Comparison of ENCODE assay signal across 25 cellular contexts in genomic region chr3:25589104-25589782, GRCh38.
A peak's percentile ranks its signal among the peaks of the same experiment; 100 is the strongest.
DNase-seq lines count a peak whose midpoint lies in the region; ATAC-seq, FAIRE-seq and TF ChIP-seq lines count a peak whose summit lies in the region.
"Had no signal": no experiment of that assay in that cellular context is flagged by ENCODE, and none has a peak within 500 bp of the region (broad histone marks: within the 10 kb centered on the region; RNA-seq: fewer than 3 reads in every experiment).

No MANE protein-coding gene starts in this region.

- no peak for TF ChIP-seq POLR2A in heart left ventricle (IDR thresholded peaks at IDR 0.05)

- DNase-seq in heart left ventricle (no peak), left ventricle myocardium superior (no peak), bronchial epithelial cell (ENCODE audit: low read depth) (peak; percentile 18), lung (ENCODE audit: low spot score) (peak; percentile 17), activated T-cell treated with anti-CD3 and anti-CD28 coated beads for 4 hours (no peak), NCI-H526 (lab: John Stamatoyannopoulos, UW) (no peak), GDM1 (lab: John Stamatoyannopoulos, UW) (no peak), A172 (ENCODE audit: low spot score) (no peak)
- DNase-seq: activated CD4-positive, alpha-beta T cell treated with anti-CD3 and anti-CD28 coated beads for 36 hours; activated naive CD4-positive, alpha-beta T cell; activated T-cell treated with anti-CD3 and anti-CD28 coated beads, Interleukin-2, amount 50 U/mL, for 48 hours; caudate nucleus; dermis blood vessel endothelial cell; DMS53; H9; left colon; NCI-H1048; NCI-H1930; nephron progenitor cell; RPMI8226; SK-N-SH; stimulated activated naive CD8-positive, alpha-beta T cell treated with anti-CD3 and anti-CD28 coated beads, Interleukin-15, amount 100 ng/mL, for 72 hours; thyroid gland had no signal

- no peaks in the 10 kb centered on the region for H3K27me3 ChIP-seq in heart left ventricle
- H3K27me3 ChIP-seq in bronchial epithelial cell (ENCODE audit: control insufficient read depth, insufficient read depth, low read length): no peaks in the 10 kb centered on the region
- H3K27me3 ChIP-seq in lung (ENCODE audit: control insufficient read depth, insufficient read depth): no peaks in the 10 kb centered on the region
- H3K27me3 ChIP-seq: thyroid gland had no signal

- H3K9me3 ChIP-seq in heart left ventricle: no peaks in the 10 kb centered on the region
- no peaks in the 10 kb centered on the region for H3K9me3 ChIP-seq in lung (ENCODE audit: control insufficient read depth in 2 of 2, insufficient read depth in 1 of 2, low read length in 1 of 2)
- H3K9me3 ChIP-seq: SK-N-SH, thyroid gland had no signal

- H3K27ac ChIP-seq in heart left ventricle: peak overlapping the region; percentile 40 to 87 (median 72)
- peak overlapping the region in 1 of 2 donors; percentile 77 for H3K27ac ChIP-seq in lung (ENCODE audit: low read depth in 1 of 2, low read length in 1 of 2)
- H3K27ac ChIP-seq: thyroid gland had no signal

- ATAC-seq in heart left ventricle: no peak
- ATAC-seq in left ventricle myocardium superior: no peak
- no peak for ATAC-seq in lung (ENCODE audit: insufficient read depth, low FRiP score)
- ATAC-seq: activated CD4-positive, alpha-beta T cell treated with anti-CD3 and anti-CD28 coated beads for 36 hours; left colon; stimulated activated naive CD8-positive, alpha-beta T cell treated with anti-CD3 and anti-CD28 coated beads, Interleukin-15, amount 100 ng/mL, for 72 hours had no signal

- peaks cover 0 to 57% (median 36%) of the 10 kb centered on the region in 12 donors for H3K4me1 ChIP-seq in heart left ventricle
- peaks cover 7 to 20% of the 10 kb centered on the region in 2 donors for H3K4me1 ChIP-seq in lung (ENCODE audit: control insufficient read depth in 2 of 2, insufficient read depth in 2 of 2, low read length in 2 of 2)

- TF ChIP-seq CTCF in heart left ventricle (IDR thresholded peaks at IDR 0.05): no peak
- TF ChIP-seq CTCF in bronchial epithelial cell (IDR thresholded peaks at IDR 0.05; ENCODE audit: insufficient read depth, low read length, severe bottlenecking): no peak
- no peak for TF ChIP-seq CTCF in lung (IDR thresholded peaks at IDR 0.05; ENCODE audit: control extremely low read depth, extremely low read depth)

- no peak for FAIRE-seq in bronchial epithelial cell (lab: Jason Lieb, UNC)
- FAIRE-seq: A204.1, endometrium had no signal

- 63 to 80% (median 72%) methylated on average over 4 of the region's 4 CpGs for WGBS in heart left ventricle, 4 donors
- 91 to 97% methylated on average over 4 of the region's 4 CpGs for WGBS in lung, 2 donors

- intact Hi-C loops in heart left ventricle (cut with DNase I) (loop anchor here in 1 of 10 donors (10.0 kb wide), 1 partner anchor 64 kb away; no protein-coding TSS in a partner anchor), left ventricle myocardium superior (cut with micrococcal nuclease) (no loop called here)

- H3K4me3 ChIP-seq in heart left ventricle: no peak overlapping the region
- no peak overlapping the region for H3K4me3 ChIP-seq in bronchial epithelial cell (ENCODE audit: low read depth, low read length)
- H3K4me3 ChIP-seq in lung: no peak overlapping the region
- H3K4me3 ChIP-seq: thyroid gland had no signal

- peaks cover 0 to 4% (median 0%) of the 10 kb centered on the region in 9 donors for H3K36me3 ChIP-seq in heart left ventricle
- H3K36me3 ChIP-seq in bronchial epithelial cell (ENCODE audit: control insufficient read depth, insufficient read depth, low read length): no peaks in the 10 kb centered on the region
- H3K36me3 ChIP-seq in lung (ENCODE audit: control insufficient read depth in 2 of 2, insufficient read depth in 2 of 2, low read length in 2 of 2): no peaks in the 10 kb centered on the region
- H3K36me3 ChIP-seq: thyroid gland had no signal

Comparison
In these comparisons a context has a peak if more than half of its experiments do, and no peak if none do; other contexts are left out.
1. DNase-seq: peak in bronchial epithelial cell (single experiment) and lung (single experiment); none in heart left ventricle (0 of 5), left ventricle myocardium superior (single experiment), activated T-cell treated with anti-CD3 and anti-CD28 coated beads for 4 hours (single experiment), NCI-H526 (0 of 2), GDM1 (single experiment) and A172 (single experiment).